ENCODE assay signal across 31 cellular contexts in genomic region chr15:68466876-68467275, GRCh38. TPM values are rescaled to one million over a fixed set of nuclear protein-coding genes. Genes with fewer than 3 reads are reported as not detected.
"Had no signal": no experiment of that assay in that cellular context is flagged by ENCODE, and none has a peak within 500 bp of the region (broad histone marks: within the 10 kb centered on the region; RNA-seq: fewer than 3 reads in every experiment).

No MANE protein-coding gene starts in this region.

- H3K4me3 ChIP-seq: colonic mucosa, gastroesophageal sphincter, heart left ventricle, hepatocyte, mucosa of descending colon, pancreas, right lobe of liver, suprapubic skin, thyroid gland had no signal

- H3K4me3 Mint-ChIP-seq: dendritic cell treated with granulocyte-macrophage colony-stimulating factor and Interleukin-4, amounts not matched to agents 40 ng/mL and 50 ng/mL, for 4 days; endodermal cell; mesothelial cell of epicardium; naive B cell; natural killer cell treated with Interleukin-12 subunit alpha and Interleukin-12 subunit beta and Interleukin-15 and Interleukin-18, amount 100 ng/mL, for 72 hours; neural crest cell; stimulated activated naive CD8-positive, alpha-beta T cell treated with anti-CD3 and anti-CD28 coated beads, Interleukin-15, amount 100 ng/mL, for 72 hours; type B pancreatic cell had no signal

- ATAC-seq: esophagus mucosa; foreskin keratinocyte; gastroesophageal sphincter; heart left ventricle; left lobe of liver; mucosa of descending colon; natural killer cell treated with Interleukin-12 subunit alpha and Interleukin-12 subunit beta and Interleukin-15 and Interleukin-18, amount 100 ng/mL, for 72 hours; pancreas; right lobe of liver; stimulated activated naive CD8-positive, alpha-beta T cell treated with anti-CD3 and anti-CD28 coated beads, Interleukin-15, amount 100 ng/mL, for 72 hours had no signal

- H3K4me1 ChIP-seq: colonic mucosa, foreskin keratinocyte, right lobe of liver had no signal

- H3K27me3 ChIP-seq: colonic mucosa, heart left ventricle, hepatocyte, pancreas, right lobe of liver, thyroid gland had no signal

- H3K4me1 Mint-ChIP-seq: endodermal cell; naive B cell; stimulated activated naive CD8-positive, alpha-beta T cell treated with anti-CD3 and anti-CD28 coated beads, Interleukin-15, amount 100 ng/mL, for 72 hours had no signal

- H3K27ac ChIP-seq: colonic mucosa, epithelial cell of prostate, foreskin keratinocyte, gastroesophageal sphincter, heart left ventricle, hepatocyte, neutrophil, pancreas, right lobe of liver, suprapubic skin, thyroid gland had no signal

- H3K36me3 ChIP-seq: colonic mucosa, gastroesophageal sphincter, heart left ventricle, neutrophil, pancreas, right lobe of liver, suprapubic skin, thyroid gland had no signal

- H2AFZ ChIP-seq: hepatocyte had no signal

- H3K36me3 Mint-ChIP-seq: mesothelial cell of epicardium; naive B cell; natural killer cell treated with Interleukin-12 subunit alpha and Interleukin-12 subunit beta and Interleukin-15 and Interleukin-18, amount 100 ng/mL, for 72 hours; type B pancreatic cell had no signal

- H3K9me3 ChIP-seq: colonic mucosa, gastroesophageal sphincter, heart left ventricle, mucosa of descending colon, neutrophil, pancreas, right lobe of liver, suprapubic skin, thyroid gland had no signal

- H3K4me2 ChIP-seq: hepatocyte had no signal

- DNase-seq: colonic mucosa; effector CD8-positive, alpha-beta T cell; endodermal cell; foreskin keratinocyte; heart left ventricle; kidney; mesenchymal stem cell; mucosa of descending colon; naive B cell; pancreas; right lobe of liver; small intestine; stimulated activated CD4-positive, alpha-beta T cell treated with anti-CD3 and anti-CD28 coated beads, Interleukin-1b, Interleukin-23, amount 100 ng/mL, for 48 hours; stimulated activated CD4-positive, alpha-beta T cell treated with anti-CD3 and anti-CD28 coated beads, Interleukin-4, amount 100 ng/mL, for 1 hour; stimulated activated CD8-positive, alpha-beta memory T cell treated with anti-CD3 and anti-CD28 coated beads, Interleukin-4, amount 100 ng/mL, for 48 hours; stimulated activated naive CD4-positive, alpha-beta T cell; stimulated activated naive CD8-positive, alpha-beta T cell treated with anti-CD3 and anti-CD28 coated beads, Interleukin-15, amount 100 ng/mL, for 72 hours; thyroid gland had no signal

- H3K27ac Mint-ChIP-seq: dendritic cell treated with granulocyte-macrophage colony-stimulating factor and Interleukin-4, amounts not matched to agents 40 ng/mL and 50 ng/mL, for 4 days; endodermal cell; mesothelial cell of epicardium; natural killer cell treated with Interleukin-12 subunit alpha and Interleukin-12 subunit beta and Interleukin-15 and Interleukin-18, amount 100 ng/mL, for 72 hours; progenitor cell of endocrine pancreas; stimulated activated naive CD8-positive, alpha-beta T cell treated with anti-CD3 and anti-CD28 coated beads, Interleukin-15, amount 100 ng/mL, for 72 hours; type B pancreatic cell had no signal

- H3K79me2 ChIP-seq: hepatocyte had no signal

- H3K9me3 Mint-ChIP-seq: dendritic cell treated with granulocyte-macrophage colony-stimulating factor and Interleukin-4, amounts not matched to agents 40 ng/mL and 50 ng/mL, for 4 days; naive B cell; natural killer cell treated with Interleukin-12 subunit alpha and Interleukin-12 subunit beta and Interleukin-15 and Interleukin-18, amount 100 ng/mL, for 72 hours; neural crest cell; stimulated activated naive CD8-positive, alpha-beta T cell treated with anti-CD3 and anti-CD28 coated beads, Interleukin-15, amount 100 ng/mL, for 72 hours had no signal

RNA-seq across cellular contexts. Expression of gene ITGA11, which starts 34.9 kb away (rescaled TPM):
- total RNA-seq: foreskin keratinocyte, progenitor cell of endocrine pancreas had no signal
- polyA plus RNA-seq: foreskin keratinocyte had no signal
